ENCODE assay signal across 14 cellular contexts in genomic region chr21:39126486-39126806, GRCh38. TPM values are rescaled to one million over a fixed set of nuclear protein-coding genes. Genes with fewer than 3 reads are reported as not detected.
DNase-seq lines count a peak whose midpoint lies in the region; ATAC-seq, FAIRE-seq and TF ChIP-seq lines count a peak whose summit lies in the region.
"Had no signal": no experiment of that assay in that cellular context is flagged by ENCODE, and none has a peak within 500 bp of the region (broad histone marks: within the 10 kb centered on the region; RNA-seq: fewer than 3 reads in every experiment).

No MANE protein-coding gene starts in this region.

- ATAC-seq in HepG2 = peak; percentile 41
- no peak for ATAC-seq in right lobe of liver
- ATAC-seq in aorta (ENCODE audit: low FRiP score) = peak; percentile 10
- ATAC-seq: CD8-positive, alpha-beta T cell had no signal

- peak; percentile 32 for DNase-seq in activated CD8-positive, alpha-beta memory T cell treated with anti-CD3 and anti-CD28 coated beads for 24 hours
- no peak for DNase-seq in activated CD8-positive, alpha-beta memory T cell treated with anti-CD3 and anti-CD28 coated beads, Interleukin-2, amount 50 U/mL, for 4 hours
- DNase-seq in HepG2 (ENCODE audit: low spot score) (no peak), right lobe of liver (no peak), aorta (no peak), NCI-H748 treated with DMSO at 0.1 percent for 48 hours (lab: John Stamatoyannopoulos, UW) (no peak), hepatocyte (ENCODE audit: low spot score) (no peak)
- DNase-seq: CD8-positive, alpha-beta T cell had no signal

- H3K4me3 Mint-ChIP-seq in dendritic cell treated with granulocyte-macrophage colony-stimulating factor and Interleukin-4, amounts not matched to agents 40 ng/mL and 50 ng/mL, for 4 days = no peak overlapping the region
- H3K4me3 Mint-ChIP-seq: CD8-positive, alpha-beta T cell had no signal

- no peak for TF ChIP-seq RAD21 in HepG2 (CRISPR knock-in tag; IDR thresholded peaks at IDR 0.05)

- H3K4me1 ChIP-seq in HepG2 (ENCODE audit: insufficient read depth, low read length) (peaks cover 36% of the 10 kb centered on the region), right lobe of liver (no peaks in the 10 kb centered on the region), aorta (ENCODE audit: control insufficient read depth in 1 of 2, insufficient read depth in 2 of 2, low read length in 2 of 2) (no peaks in the 10 kb centered on the region), hepatocyte (ENCODE audit: insufficient read depth) (peaks cover 7% of the 10 kb centered on the region)

- BruUV-seq in HepG2 (replicated peaks; lab: Mats Ljungman, UMichigan) = no TSS peak

- intact Hi-C loops in HepG2 (cut with micrococcal nuclease; ENCODE audit: unreplicated experiment) = loop anchor here (1.0 to 5.0 kb wide), 3 partner anchors 37 to 392 kb away; no protein-coding TSS in a partner anchor
- intact Hi-C loops in right lobe of liver (cut with DNase I) = no loop called here
- intact Hi-C loops in dendritic cell treated with granulocyte-macrophage colony-stimulating factor and Interleukin-4, amounts not matched to agents 40 ng/mL and 50 ng/mL, for 4 days (cut with micrococcal nuclease) = no loop called here
- intact Hi-C loops in aorta (cut with DNase I) = loop anchor here (2.0 to 10.0 kb wide), 4 partner anchors 319 to 462 kb away; partner anchors contain the start of gene ETS2 (in 1 of the 2)

- H3K27ac ChIP-seq in HepG2 (ENCODE audit: extremely low read length, insufficient read depth, low read length) (no peak overlapping the region), right lobe of liver (no peak overlapping the region), aorta (ENCODE audit: low read depth in 1 of 2, low read length in 2 of 2) (no peak overlapping the region), hepatocyte (no peak overlapping the region)
- H3K27ac ChIP-seq: 22Rv1, SK-N-MC had no signal

- H3K4me2 ChIP-seq in HepG2 (ENCODE audit: low read depth, low read length) (no peak overlapping the region), hepatocyte (no peak overlapping the region)

- TF ChIP-seq EP300 in HepG2 (IDR thresholded peaks at IDR 0.05; ENCODE audit: low read depth in 2 of 2, low read length in 2 of 2) (no peak), HepG2 (CRISPR knock-in tag; IDR thresholded peaks at IDR 0.05; ENCODE audit: borderline replicate concordance) (no peak)

- POLR2A ChIA-PET in HepG2 (lab: Yijun Ruan, JAX) = no interaction called here

- H3K27me3 Mint-ChIP-seq in dendritic cell treated with granulocyte-macrophage colony-stimulating factor and Interleukin-4, amounts not matched to agents 40 ng/mL and 50 ng/mL, for 4 days = peaks cover 3% of the 10 kb centered on the region

- H2AFZ ChIP-seq in HepG2 (ENCODE audit: low read length) = no peak overlapping the region
- no peak overlapping the region for H2AFZ ChIP-seq in hepatocyte

- CTCF ChIA-PET in HepG2 (lab: Yijun Ruan, JAX; ENCODE audit: low intra/inter-chr PET ratio, low total read pairs) = interaction anchor here (1.2 to 1.5 kb wide), 3 partner anchors 37 to 393 kb away, joined by 3 to 5 read pairs (median 4); no protein-coding TSS in a partner anchor

- peak overlapping the region; percentile 47 for H3K27ac Mint-ChIP-seq in dendritic cell treated with granulocyte-macrophage colony-stimulating factor and Interleukin-4, amounts not matched to agents 40 ng/mL and 50 ng/mL, for 4 days
- H3K27ac Mint-ChIP-seq: CD8-positive, alpha-beta T cell had no signal

- FAIRE-seq in HepG2 (lab: Jason Lieb, UNC) = no peak
- FAIRE-seq: H54, RCC 7860 had no signal

- no peak overlapping the region for H3K9ac ChIP-seq in HepG2 (ENCODE audit: insufficient read depth, low read depth, low read length)

- peaks cover 17% of the 10 kb centered on the region for H3K4me1 Mint-ChIP-seq in dendritic cell treated with granulocyte-macrophage colony-stimulating factor and Interleukin-4, amounts not matched to agents 40 ng/mL and 50 ng/mL, for 4 days (ENCODE audit: low read depth)

- H3K36me3 ChIP-seq in HepG2 (replicated peaks in 1 of 2; ENCODE audit: control insufficient read depth in 1 of 2, insufficient read depth in 2 of 2, low read length in 2 of 2) = no peaks in the 10 kb centered on the region
- no peaks in the 10 kb centered on the region for H3K36me3 ChIP-seq in right lobe of liver
- H3K36me3 ChIP-seq in aorta (ENCODE audit: control insufficient read depth in 1 of 2, insufficient read depth in 2 of 2, low read length in 1 of 2) = no peaks in the 10 kb centered on the region
- no peaks in the 10 kb centered on the region for H3K36me3 ChIP-seq in hepatocyte (replicated peaks; ENCODE audit: insufficient read depth, low read depth)

- H3K4me3 ChIP-seq in HepG2 (replicated peaks in 1 of 3; ENCODE audit: insufficient read depth in 1 of 3, low read depth in 2 of 3, low read length in 3 of 3) (no peak overlapping the region), right lobe of liver (no peak overlapping the region), aorta (ENCODE audit: low read length in 2 of 2) (no peak overlapping the region), hepatocyte (no peak overlapping the region)
- H3K4me3 ChIP-seq: GM12878, SK-N-MC had no signal

- WGBS in HepG2 (ENCODE audit: low lambda C conversion rate) = 75% methylated on average over 2 of the region's 4 CpGs
- 96% methylated on average over 4 of the region's 4 CpGs for WGBS in right lobe of liver (ENCODE audit: insufficient coverage, low coverage, low lambda C conversion rate, missing lambda C conversion rate)
- WGBS in aorta, 2 donors = 76 to 78% methylated on average over 4 of the region's 4 CpGs
- WGBS in hepatocyte (ENCODE audit: low lambda C conversion rate, missing lambda C conversion rate) = 81% methylated on average over 4 of the region's 4 CpGs

- no peak for TF ChIP-seq CTCF in HepG2 (CRISPR knock-in tag; IDR thresholded peaks at IDR 0.05)
- TF ChIP-seq CTCF in right lobe of liver (IDR thresholded peaks at IDR 0.05) = no peak
- no peak for TF ChIP-seq CTCF in hepatocyte (IDR thresholded peaks at IDR 0.05; ENCODE audit: poor library complexity)

- H3K79me2 ChIP-seq in HepG2 (ENCODE audit: insufficient read depth, low read length) (no peaks in the 10 kb centered on the region), hepatocyte (no peaks in the 10 kb centered on the region)

- H3K36me3 Mint-ChIP-seq in dendritic cell treated with granulocyte-macrophage colony-stimulating factor and Interleukin-4, amounts not matched to agents 40 ng/mL and 50 ng/mL, for 4 days (ENCODE audit: low read depth) = no peaks in the 10 kb centered on the region
- H3K36me3 Mint-ChIP-seq: CD8-positive, alpha-beta T cell had no signal

- H3K9me2 ChIP-seq in hepatocyte (replicated peaks; ENCODE audit: insufficient read depth) = no peaks in the 10 kb centered on the region

- in situ Hi-C loops in HepG2 (cut with HindIII; ENCODE audit: extremely low pct_ligation_motif_present, low pct_unique_long_range_greater_than_20kb) = loop anchor here (10.0 kb wide), 1 partner anchor 322 kb away; the partner anchor contains the start of gene ETS2

- H3K9me3 Mint-ChIP-seq in dendritic cell treated with granulocyte-macrophage colony-stimulating factor and Interleukin-4, amounts not matched to agents 40 ng/mL and 50 ng/mL, for 4 days = no peaks in the 10 kb centered on the region

- H3K27me3 ChIP-seq in HepG2 (ENCODE audit: control insufficient read depth in 1 of 2, insufficient read depth in 2 of 2, low read length in 2 of 2) (no peaks in the 10 kb centered on the region), right lobe of liver (no peaks in the 10 kb centered on the region), aorta (ENCODE audit: control insufficient read depth in 1 of 2, insufficient read depth in 2 of 2, low read length in 1 of 2) (no peaks in the 10 kb centered on the region), hepatocyte (no peaks in the 10 kb centered on the region)

- peaks cover 20% of the 10 kb centered on the region for H3K9me3 ChIP-seq in HepG2 (ENCODE audit: low read length)
- H3K9me3 ChIP-seq in right lobe of liver = no peaks in the 10 kb centered on the region
- peaks cover 2% of the 10 kb centered on the region for H3K9me3 ChIP-seq in aorta (ENCODE audit: control insufficient read depth, low read length)
- H3K9me3 ChIP-seq in hepatocyte (ENCODE audit: low read depth) = no peaks in the 10 kb centered on the region

- TF ChIP-seq POLR2A in HepG2 (IDR thresholded peaks at IDR 0.05; ENCODE audit: insufficient read depth in 1 of 2, low read depth in 2 of 2, low read length in 2 of 2) = no peak
- no peak for TF ChIP-seq POLR2A in right lobe of liver (IDR thresholded peaks at IDR 0.05)

- H4K20me1 ChIP-seq in HepG2 (ENCODE audit: insufficient read depth, low read length) (no peaks in the 10 kb centered on the region), hepatocyte (ENCODE audit: insufficient read depth, poor library complexity, severe bottlenecking) (no peaks in the 10 kb centered on the region)

TF ChIP-seq in HepG2, 621 proteins besides CTCF, POLR2A, EP300 and RAD21 (continues in another document):
- TF ChIP-seq MIER2 (CRISPR knock-in tag; IDR thresholded peaks at IDR 0.05) (no peak), ZNF264 (CRISPR knock-in tag; IDR thresholded peaks at IDR 0.05) (no peak)

RNA-seq across cellular contexts. Expression of gene PSMG1, which starts 56.8 kb away (rescaled TPM):
- total RNA-seq in HepG2 (2016; rRNA removed; fragmentation: Illumina TruSeq; extraction: Trizol) (173 and 184 TPM in 2 replicates), right lobe of liver (10 to 100 TPM; 17.1 to 32.4 (median 26.0) TPM), aorta (10 to 100 TPM; 23.0 to 23.6 TPM), hepatocyte (43.3 and 46.2 TPM in 2 replicates)
- total RNA-seq in HepG2 (2016; cell fraction: cytosol; rRNA removed; fragmentation: Illumina TruSeq; extraction: Trizol; ENCODE audit: low read depth) = 63.4 and 63.6 TPM in 2 replicates
- 173 and 194 TPM in 2 replicates for total RNA-seq in HepG2 (2016; cell fraction: insoluble cytoplasmic fraction; rRNA removed; fragmentation: Illumina TruSeq; extraction: Trizol)
- 86.8 and 90.7 TPM in 2 replicates for total RNA-seq in HepG2 (2016; cell fraction: membrane; rRNA removed; fragmentation: Illumina TruSeq; extraction: Trizol)
- 72.7 and 90.4 TPM in 2 replicates for total RNA-seq in HepG2 (2016; cell fraction: nucleus; rRNA removed; fragmentation: Illumina TruSeq; extraction: Trizol)
- polyA plus RNA-seq in HepG2 (2011; rRNA removed) (48.0 and 63.6 TPM in 2 replicates), aorta (10 to 100 TPM; 40.9 to 65.6 TPM), hepatocyte (81.4 and 99.0 TPM in 2 replicates)
- polyA plus RNA-seq in HepG2 (2011; cell fraction: cytosol; rRNA removed) = 34.3 and 49.4 TPM in 2 replicates
- 15.8 and 21.3 TPM in 2 replicates for polyA plus RNA-seq in HepG2 (2011; cell fraction: nucleus; rRNA removed)
- polyA plus RNA-seq in HepG2 (2012) = 53.0 and 76.8 TPM in 2 replicates
- 55.8 and 70.6 TPM in 2 replicates for polyA plus RNA-seq in HepG2 (2016; cell fraction: cytosol; fragmentation: Illumina TruSeq; extraction: Trizol; ENCODE audit: low read depth)
- 206 and 228 TPM in 2 replicates for polyA plus RNA-seq in HepG2 (2016; cell fraction: insoluble cytoplasmic fraction; fragmentation: Illumina TruSeq; extraction: Trizol; ENCODE audit: low read depth)
- 73.9 and 74.0 TPM in 2 replicates for polyA plus RNA-seq in HepG2 (2016; cell fraction: membrane; fragmentation: Illumina TruSeq; extraction: Trizol; ENCODE audit: low read depth)
- 139 and 145 TPM in 2 replicates for polyA plus RNA-seq in HepG2 (2016; cell fraction: nucleus; fragmentation: Illumina TruSeq; extraction: Trizol; ENCODE audit: insufficient read depth, low read depth)
- polyA minus RNA-seq in HepG2 (2011; rRNA and poly(A)+ RNA removed; ENCODE audit: low replicate concordance) = 9.2 and 15.6 TPM in 2 replicates
- polyA minus RNA-seq in HepG2 (2011; cell fraction: cytosol; rRNA and poly(A)+ RNA removed) = 19.7 and 23.0 TPM in 2 replicates
- polyA minus RNA-seq in HepG2 (2011; cell fraction: nucleus; rRNA and poly(A)+ RNA removed) = 33.6 and 41.3 TPM in 2 replicates

Comparison
In these comparisons a context has a peak if more than half of its experiments do, and no peak if none do; other contexts are left out.
1. ATAC-seq: peak in HepG2 (single experiment) and aorta (single experiment); none in right lobe of liver (0 of 4).
2. intact Hi-C loops: an anchor here in HepG2 (1.0 to 5.0 kb wide) and aorta (2.0 to 10.0 kb wide); none called in right lobe of liver and dendritic cell treated with granulocyte-macrophage colony-stimulating factor and Interleukin-4, amounts not matched to agents 40 ng/mL and 50 ng/mL, for 4 days.